In the genomic region with DNA sequence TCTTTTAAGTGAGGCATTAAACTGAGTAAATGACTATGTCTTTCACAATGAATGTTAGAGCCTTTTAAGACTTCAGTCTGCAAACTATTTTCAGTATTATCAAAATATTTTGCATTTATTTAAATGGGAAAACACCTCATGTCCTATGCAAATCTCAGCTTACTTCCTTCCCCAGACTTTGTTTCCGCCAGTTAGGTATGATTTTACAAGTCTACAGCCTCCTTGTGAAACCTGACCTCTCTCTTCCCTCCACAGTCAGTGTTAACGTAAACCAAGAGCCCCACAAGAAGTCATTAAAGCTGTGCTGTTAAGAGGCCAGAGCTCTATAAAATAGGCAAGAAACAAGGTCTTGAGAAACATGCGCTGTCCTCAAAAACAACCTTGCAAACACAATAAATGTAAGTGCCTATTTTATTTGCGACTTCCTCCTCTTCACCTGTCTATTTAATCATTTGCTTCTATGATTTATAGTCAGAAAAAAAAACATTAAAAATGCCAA, we compare ENCODE assay signal across 8 cellular contexts. TPM values are rescaled to one million over a fixed set of nuclear protein-coding genes. Genes with fewer than 3 reads are reported as not detected.
DNase-seq lines count a peak whose midpoint lies in the region; ATAC-seq and TF ChIP-seq lines count a peak whose summit lies in the region.

No MANE protein-coding gene starts in this region.

- TF ChIP-seq POLR2A in tibial nerve (IDR thresholded peaks at IDR 0.05): no peak

- H3K27me3 ChIP-seq in lung (ENCODE audit: control insufficient read depth, insufficient read depth) (no peaks in the 10 kb centered on the region), tibial nerve (no peaks in the 10 kb centered on the region)

- no peak for TF ChIP-seq CTCF in lung (IDR thresholded peaks at IDR 0.05; ENCODE audit: control extremely low read depth, extremely low read depth)
- TF ChIP-seq CTCF in tibial nerve (IDR thresholded peaks at IDR 0.05): no peak

- no peak for TF ChIP-seq EP300 in tibial nerve (IDR thresholded peaks at IDR 0.05)

- 55 to 64% methylated on average over 4 of the region's 4 CpGs for WGBS in lung, 2 donors
- WGBS in tibial nerve, 2 donors: 66 to 72% methylated on average over 4 of the region's 4 CpGs

- DNase-seq in NCI-H2171 (lab: John Stamatoyannopoulos, UW) (peak; percentile 16), lung (ENCODE audit: low spot score) (no peak), tibial nerve (ENCODE audit: low spot score in 2 of 2) (no peak), head of caudate nucleus (no peak), NCI-H1694 treated with DMSO at 0.1 percent for 48 hours (lab: John Stamatoyannopoulos, UW) (no peak), NCI-H748 treated with DMSO at 0.1 percent for 48 hours (lab: John Stamatoyannopoulos, UW) (no peak)

- intact Hi-C loops in head of caudate nucleus (cut with DNase I): no loop called here

- peak; percentile 92 for ATAC-seq in GM18858 (IDR thresholded peaks at IDR 0.05; ENCODE audit: unreplicated experiment)
- ATAC-seq in HG02623 (IDR thresholded peaks at IDR 0.05; ENCODE audit: unreplicated experiment): peak; percentile 90
- peak; percentile 47 for ATAC-seq in lung (ENCODE audit: insufficient read depth, low FRiP score)

- H3K4me3 ChIP-seq in lung (no peak overlapping the region), tibial nerve (no peak overlapping the region)

- no peak overlapping the region for H3K27ac ChIP-seq in lung (ENCODE audit: low read depth in 1 of 2, low read length in 1 of 2)
- no peak overlapping the region for H3K27ac ChIP-seq in tibial nerve

- H3K4me1 ChIP-seq in lung (ENCODE audit: control insufficient read depth in 2 of 2, insufficient read depth in 2 of 2, low read length in 2 of 2): no peaks in the 10 kb centered on the region
- H3K4me1 ChIP-seq in tibial nerve: no peaks in the 10 kb centered on the region

- H3K36me3 ChIP-seq in lung (ENCODE audit: control insufficient read depth in 2 of 2, insufficient read depth in 2 of 2, low read length in 2 of 2): no peaks in the 10 kb centered on the region
- H3K36me3 ChIP-seq in tibial nerve: no peaks in the 10 kb centered on the region

- no peaks in the 10 kb centered on the region for H3K9me3 ChIP-seq in lung (ENCODE audit: control insufficient read depth in 2 of 2, insufficient read depth in 1 of 2, low read length in 1 of 2)
- H3K9me3 ChIP-seq in tibial nerve: no peaks in the 10 kb centered on the region

RNA-seq across cellular contexts. Expression of a gene that starts 48.3 kb away (rescaled TPM):
- total RNA-seq in lung (10 to 100 TPM; 11.7 to 21.9 TPM), tibial nerve (10 to 100 TPM in 2 of 4 donors, 1 to 10 TPM in 2; 2.1 to 12.8 (median 7.7) TPM)
- polyA plus RNA-seq in lung: 1 to 10 TPM in 1 of 2 donors, under 1 TPM in 1; 0.68 to 2.8 TPM
